Comparison of ENCODE assay signal across 1 cellular context in genomic region chr6:26447257-26447656, GRCh38.
TF ChIP-seq lines count a peak whose summit lies in the region.

No MANE protein-coding gene starts in this region.

TF ChIP-seq in IMR-90, 13 proteins besides CTCF, POLR2A, EP300 and RAD21:
- no peak for TF ChIP-seq MAZ (IDR thresholded peaks at IDR 0.05; ENCODE audit: borderline replicate concordance, low read depth, low read length)
- no peak for TF ChIP-seq BHLHE40 (IDR thresholded peaks at IDR 0.05; ENCODE audit: low read depth, low read length)
- TF ChIP-seq CEBPB (IDR thresholded peaks at IDR 0.05; ENCODE audit: low read depth, low read length), result no peak
- no peak for TF ChIP-seq SMC3 (IDR thresholded peaks at IDR 0.05; ENCODE audit: low read depth, low read length)
- TF ChIP-seq, protein P1, sequence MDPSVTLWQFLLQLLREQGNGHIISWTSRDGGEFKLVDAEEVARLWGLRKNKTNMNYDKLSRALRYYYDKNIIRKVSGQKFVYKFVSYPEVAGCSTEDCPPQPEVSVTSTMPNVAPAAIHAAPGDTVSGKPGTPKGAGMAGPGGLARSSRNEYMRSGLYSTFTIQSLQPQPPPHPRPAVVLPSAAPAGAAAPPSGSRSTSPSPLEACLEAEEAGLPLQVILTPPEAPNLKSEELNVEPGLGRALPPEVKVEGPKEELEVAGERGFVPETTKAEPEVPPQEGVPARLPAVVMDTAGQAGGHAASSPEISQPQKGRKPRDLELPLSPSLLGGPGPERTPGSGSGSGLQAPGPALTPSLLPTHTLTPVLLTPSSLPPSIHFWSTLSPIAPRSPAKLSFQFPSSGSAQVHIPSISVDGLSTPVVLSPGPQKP (IDR thresholded peaks at IDR 0.05; ENCODE audit: borderline replicate concordance, low read depth, low read length), result no peak
- TF ChIP-seq, protein P2, sequence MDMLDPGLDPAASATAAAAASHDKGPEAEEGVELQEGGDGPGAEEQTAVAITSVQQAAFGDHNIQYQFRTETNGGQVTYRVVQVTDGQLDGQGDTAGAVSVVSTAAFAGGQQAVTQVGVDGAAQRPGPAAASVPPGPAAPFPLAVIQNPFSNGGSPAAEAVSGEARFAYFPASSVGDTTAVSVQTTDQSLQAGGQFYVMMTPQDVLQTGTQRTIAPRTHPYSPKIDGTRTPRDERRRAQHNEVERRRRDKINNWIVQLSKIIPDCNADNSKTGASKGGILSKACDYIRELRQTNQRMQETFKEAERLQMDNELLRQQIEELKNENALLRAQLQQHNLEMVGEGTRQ (IDR thresholded peaks at IDR 0.05; ENCODE audit: low read depth, low read length), result no peak
- no peak for TF ChIP-seq RFX5 (IDR thresholded peaks at IDR 0.05; ENCODE audit: low read depth, low read length)
- no peak for TF ChIP-seq CHD1 (IDR thresholded peaks at IDR 0.05; ENCODE audit: low read depth, low read length)
- no peak for TF ChIP-seq MXI1 (IDR thresholded peaks at IDR 0.05; ENCODE audit: borderline replicate concordance, low read depth, low read length)
- no peak for TF ChIP-seq RCOR1 (IDR thresholded peaks at IDR 0.05; ENCODE audit: insufficient replicate concordance, low read length)
- no peak for TF ChIP-seq FOS (IDR thresholded peaks at IDR 0.05; ENCODE audit: low read depth, low read length)
- TF ChIP-seq NFE2L2 (IDR thresholded peaks at IDR 0.05; ENCODE audit: low read depth, low read length), result no peak
- TF ChIP-seq MAFK (IDR thresholded peaks at IDR 0.05; ENCODE audit: low read depth, low read length), result no peak
